Comparison of ENCODE assay signal across 9 cellular contexts in genomic region chr5:149445739-149446369, GRCh38.
DNase-seq lines count a peak whose midpoint lies in the region; ATAC-seq, FAIRE-seq and TF ChIP-seq lines count a peak whose summit lies in the region.
"Had no signal": no experiment of that assay in that cellular context is flagged by ENCODE, and none has a peak within 500 bp of the region (broad histone marks: within the 10 kb centered on the region; RNA-seq: fewer than 3 reads in every experiment).

No MANE protein-coding gene starts in this region.

- DNase-seq in DMS 273 treated with DMSO at 0.1 percent for 48 hours (lab: John Stamatoyannopoulos, UW) = peak; percentile 17
- peak in 1 of 3 donors; percentile 65 for DNase-seq in Peyer's patch
- DNase-seq in fibroblast of mammary gland (ENCODE audit: low read depth) = peak; percentile 99
- no peak for DNase-seq in pancreas
- DNase-seq in thyroid gland = no peak
- DNase-seq: NCI-H2107 had no signal

- intact Hi-C loops in pancreas (cut with DNase I) (loop anchor here in 1 of 3 donors (10.0 kb wide), 1 partner anchor 119 kb away; no protein-coding TSS in a partner anchor), thyroid gland (cut with DNase I) (no loop called here)

- H3K27me3 ChIP-seq in Peyer's patch = no peaks in the 10 kb centered on the region
- no peaks in the 10 kb centered on the region for H3K27me3 ChIP-seq in pancreas
- H3K27me3 ChIP-seq in thyroid gland = no peaks in the 10 kb centered on the region

- TF ChIP-seq POLR2A in Peyer's patch (IDR thresholded peaks at IDR 0.05) (peak in 1 of 2 donors; percentile 18), thyroid gland (IDR thresholded peaks at IDR 0.05) (no peak)

- 65 to 70% methylated on average over 9 of the region's 9 CpGs for WGBS in pancreas, 2 donors
- 59 to 72% methylated on average over 9 of the region's 9 CpGs for WGBS in thyroid gland, 2 donors

- no peak overlapping the region for H3K4me3 ChIP-seq in Peyer's patch
- no peak overlapping the region for H3K4me3 ChIP-seq in fibroblast of mammary gland (ENCODE audit: control insufficient read depth, low read depth, low read length)
- H3K4me3 ChIP-seq in pancreas = no peak overlapping the region
- no peak overlapping the region for H3K4me3 ChIP-seq in thyroid gland (replicated peaks in 1 of 3)

- H3K27ac ChIP-seq in Peyer's patch = peak overlapping the region in 3 of 4 donors; percentile 59 to 80 (median 62)
- no peak overlapping the region for H3K27ac ChIP-seq in pancreas
- H3K27ac ChIP-seq in thyroid gland = peak overlapping the region in 1 of 3 donors; percentile 8

- H3K9me3 ChIP-seq in Peyer's patch (no peaks in the 10 kb centered on the region), pancreas (no peaks in the 10 kb centered on the region), thyroid gland (no peaks in the 10 kb centered on the region)

- H3K4me1 ChIP-seq in Peyer's patch (peaks cover 0 to 39% (median 0%) of the 10 kb centered on the region in 4 donors), pancreas (no peaks in the 10 kb centered on the region), thyroid gland (peaks cover 0 to 30% of the 10 kb centered on the region in 2 donors)

- peak in 3 of 4 donors; percentile 9 to 50 (median 32) for ATAC-seq in pancreas
- no peak for ATAC-seq in HG02884 (IDR thresholded peaks at IDR 0.05; ENCODE audit: unreplicated experiment)
- ATAC-seq in GM21367 (IDR thresholded peaks at IDR 0.05; ENCODE audit: unreplicated experiment) = no peak
- no peak for ATAC-seq in GM18498 (IDR thresholded peaks at IDR 0.05; ENCODE audit: unreplicated experiment)

- no peak for TF ChIP-seq CTCF in Peyer's patch (IDR thresholded peaks at IDR 0.05)
- TF ChIP-seq CTCF in fibroblast of mammary gland (conservative IDR thresholded peaks at IDR 0.05; ENCODE audit: control insufficient read depth, insufficient read depth, low read depth, low read length) = no peak
- no peak for TF ChIP-seq CTCF in pancreas (IDR thresholded peaks at IDR 0.05)
- TF ChIP-seq CTCF in thyroid gland (IDR thresholded peaks at IDR 0.05) = no peak

- H3K36me3 ChIP-seq in Peyer's patch (no peaks in the 10 kb centered on the region), pancreas (no peaks in the 10 kb centered on the region), thyroid gland (no peaks in the 10 kb centered on the region)

- peak; percentile 5 for FAIRE-seq in pancreas (lab: Jason Lieb, UNC)

Comparison
In these comparisons a context has a peak if more than half of its experiments do, and no peak if none do; other contexts are left out.
1. DNase-seq: peak in DMS 273 treated with DMSO at 0.1 percent for 48 hours (single experiment) and fibroblast of mammary gland (single experiment); none in pancreas (0 of 6) and thyroid gland (0 of 2).
2. H3K27ac ChIP-seq: peak in Peyer's patch (3 of 4); none in pancreas (0 of 4).
3. ATAC-seq: peak in pancreas (3 of 4); none in HG02884 (single experiment), GM21367 (single experiment) and GM18498 (single experiment).